ENCODE assay signal across 1 cellular context in the genomic region with DNA sequence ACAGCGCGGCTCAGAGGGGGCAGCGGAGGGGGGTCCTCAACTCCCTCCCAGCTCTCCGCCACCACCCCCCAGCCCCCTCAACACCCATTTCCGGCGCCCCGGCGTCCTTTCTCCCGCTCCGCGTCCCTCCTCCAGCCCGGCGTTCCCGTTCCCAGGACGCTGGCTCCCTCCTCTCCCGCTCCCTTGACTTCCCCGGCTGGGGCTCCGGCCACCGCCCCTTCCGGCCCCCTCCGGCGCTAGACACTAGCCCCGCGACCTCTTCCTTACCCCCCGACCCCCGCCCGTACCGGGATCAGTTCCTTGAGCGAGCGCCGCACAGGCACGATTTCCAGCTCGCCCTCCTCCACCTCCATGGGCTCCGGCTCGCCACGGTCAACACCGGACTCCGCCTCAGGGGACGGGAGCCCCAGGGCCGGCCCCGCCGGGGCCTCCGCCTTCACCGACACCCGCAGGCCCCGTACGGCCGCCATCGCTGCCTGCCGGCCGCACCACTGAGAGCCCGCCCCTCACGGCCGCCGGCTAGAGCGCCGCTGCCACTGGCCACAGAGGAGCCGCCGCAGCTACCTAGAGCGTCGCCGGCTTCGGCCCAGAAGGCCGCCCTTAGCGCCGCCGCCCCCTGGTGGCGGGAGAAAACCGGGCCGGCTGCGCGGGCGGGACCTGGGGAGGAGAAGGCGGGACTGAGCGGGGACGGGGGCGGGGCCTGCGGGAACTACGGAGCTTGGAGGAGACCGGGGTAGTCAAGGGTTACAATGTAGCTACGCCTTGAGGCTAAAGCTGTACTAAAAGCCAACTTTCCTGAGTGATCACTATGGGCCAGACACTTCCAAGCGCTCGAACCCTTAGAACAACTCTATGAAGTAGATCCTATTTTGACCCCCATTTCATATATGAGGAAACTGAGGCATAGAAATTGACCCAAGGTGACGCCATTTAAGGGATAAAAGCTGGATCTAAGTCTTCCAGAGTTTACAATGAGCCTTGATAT.
A peak's percentile ranks its signal among the peaks of the same experiment; 100 is the strongest.
TF ChIP-seq lines count a peak whose summit lies in the region.

A gene with protein sequence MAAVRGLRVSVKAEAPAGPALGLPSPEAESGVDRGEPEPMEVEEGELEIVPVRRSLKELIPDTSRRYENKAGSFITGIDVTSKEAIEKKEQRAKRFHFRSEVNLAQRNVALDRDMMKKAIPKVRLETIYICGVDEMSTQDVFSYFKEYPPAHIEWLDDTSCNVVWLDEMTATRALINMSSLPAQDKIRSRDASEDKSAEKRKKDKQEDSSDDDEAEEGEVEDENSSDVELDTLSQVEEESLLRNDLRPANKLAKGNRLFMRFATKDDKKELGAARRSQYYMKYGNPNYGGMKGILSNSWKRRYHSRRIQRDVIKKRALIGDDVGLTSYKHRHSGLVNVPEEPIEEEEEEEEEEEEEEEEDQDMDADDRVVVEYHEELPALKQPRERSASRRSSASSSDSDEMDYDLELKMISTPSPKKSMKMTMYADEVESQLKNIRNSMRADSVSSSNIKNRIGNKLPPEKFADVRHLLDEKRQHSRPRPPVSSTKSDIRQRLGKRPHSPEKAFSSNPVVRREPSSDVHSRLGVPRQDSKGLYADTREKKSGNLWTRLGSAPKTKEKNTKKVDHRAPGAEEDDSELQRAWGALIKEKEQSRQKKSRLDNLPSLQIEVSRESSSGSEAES (minus strand): TSS at position 493 of the 985 bp plus-strand sequence. CDS start 23 bp downstream, at position 470.

TF ChIP-seq in HEK293, 187 proteins besides CTCF, POLR2A, EP300 and RAD21 (continued from another document and continues in another):
- TF ChIP-seq ZNF174 (tag by site-specific recombination; IDR thresholded peaks at IDR 0.05) (0 out of 2 replicates have a peak, but pooled peaks have one; percentile 90), ZNF473 (tag by site-specific recombination; IDR thresholded peaks at IDR 0.05) (no peak), ZNF585B (tag by site-specific recombination; IDR thresholded peaks at IDR 0.05) (no peak), ZBTB20 (tag by site-specific recombination; IDR thresholded peaks at IDR 0.05) (peak; percentile 67; the same call in 1 of the 2 replicates), ZNF624 (tag by site-specific recombination; IDR thresholded peaks at IDR 0.05) (no peak), ZNF175 (tag by site-specific recombination; IDR thresholded peaks at IDR 0.05) (no peak), ZBTB8A (tag by site-specific recombination; IDR thresholded peaks at IDR 0.05) (peak; percentile 50), ZNF654 (tag by site-specific recombination; IDR thresholded peaks at IDR 0.05; ENCODE audit: low read depth) (peak; percentile 19; the same call in 1 of the 2 replicates), EGR2 (tag by site-specific recombination; IDR thresholded peaks at IDR 0.05; ENCODE audit: low read depth) (peak; percentile 89), ZNF121 (tag by site-specific recombination; IDR thresholded peaks at IDR 0.05) (no peak), ZNF146 (tag by site-specific recombination; IDR thresholded peaks at IDR 0.05) (peak; percentile 12; the same call in 1 of the 2 replicates), ZNF529 (tag by site-specific recombination; IDR thresholded peaks at IDR 0.05; ENCODE audit: insufficient replicate concordance) (no peak), SETDB1 (IDR thresholded peaks at IDR 0.05; ENCODE audit: insufficient read length, low read length) (no peak), ZNF2 (tag by site-specific recombination; IDR thresholded peaks at IDR 0.05) (peak; percentile 35; the same call in 1 of the 2 replicates), ZNF239 (tag by site-specific recombination; IDR thresholded peaks at IDR 0.05) (no peak), ZNF621 (tag by site-specific recombination; IDR thresholded peaks at IDR 0.05) (no peak), MZF1 (tag by site-specific recombination; IDR thresholded peaks at IDR 0.05; ENCODE audit: borderline replicate concordance) (no peak)
- TF ChIP-seq, protein P1, sequence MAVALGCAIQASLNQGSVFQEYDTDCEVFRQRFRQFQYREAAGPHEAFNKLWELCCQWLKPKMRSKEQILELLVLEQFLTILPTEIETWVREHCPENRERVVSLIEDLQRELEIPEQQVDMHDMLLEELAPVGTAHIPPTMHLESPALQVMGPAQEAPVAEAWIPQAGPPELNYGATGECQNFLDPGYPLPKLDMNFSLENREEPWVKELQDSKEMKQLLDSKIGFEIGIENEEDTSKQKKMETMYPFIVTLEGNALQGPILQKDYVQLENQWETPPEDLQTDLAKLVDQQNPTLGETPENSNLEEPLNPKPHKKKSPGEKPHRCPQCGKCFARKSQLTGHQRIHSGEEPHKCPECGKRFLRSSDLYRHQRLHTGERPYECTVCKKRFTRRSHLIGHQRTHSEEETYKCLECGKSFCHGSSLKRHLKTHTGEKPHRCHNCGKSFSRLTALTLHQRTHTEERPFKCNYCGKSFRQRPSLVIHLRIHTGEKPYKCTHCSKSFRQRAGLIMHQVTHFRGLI (tag by site-specific recombination; IDR thresholded peaks at IDR 0.05) = no peak; the same call in 1 of the 2 replicates
- TF ChIP-seq, protein P2, sequence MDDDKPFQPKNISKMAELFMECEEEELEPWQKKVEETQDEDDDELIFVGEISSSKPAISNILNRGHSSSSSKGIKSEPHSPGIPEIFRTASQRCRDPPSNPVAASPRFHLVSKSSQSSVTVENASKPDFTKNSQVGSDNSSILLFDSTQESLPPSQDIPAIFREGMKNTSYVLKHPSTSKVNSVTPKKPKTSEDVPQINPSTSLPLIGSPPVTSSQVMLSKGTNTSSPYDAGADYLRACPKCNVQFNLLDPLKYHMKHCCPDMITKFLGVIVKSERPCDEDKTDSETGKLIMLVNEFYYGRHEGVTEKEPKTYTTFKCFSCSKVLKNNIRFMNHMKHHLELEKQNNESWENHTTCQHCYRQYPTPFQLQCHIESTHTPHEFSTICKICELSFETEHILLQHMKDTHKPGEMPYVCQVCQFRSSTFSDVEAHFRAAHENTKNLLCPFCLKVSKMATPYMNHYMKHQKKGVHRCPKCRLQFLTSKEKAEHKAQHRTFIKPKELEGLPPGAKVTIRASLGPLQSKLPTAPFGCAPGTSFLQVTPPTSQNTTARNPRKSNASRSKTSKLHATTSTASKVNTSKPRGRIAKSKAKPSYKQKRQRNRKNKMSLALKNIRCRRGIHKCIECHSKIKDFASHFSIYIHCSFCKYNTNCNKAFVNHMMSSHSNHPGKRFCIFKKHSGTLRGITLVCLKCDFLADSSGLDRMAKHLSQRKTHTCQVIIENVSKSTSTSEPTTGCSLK (tag by site-specific recombination; IDR thresholded peaks at IDR 0.05) = no peak
- TF ChIP-seq, protein P3, sequence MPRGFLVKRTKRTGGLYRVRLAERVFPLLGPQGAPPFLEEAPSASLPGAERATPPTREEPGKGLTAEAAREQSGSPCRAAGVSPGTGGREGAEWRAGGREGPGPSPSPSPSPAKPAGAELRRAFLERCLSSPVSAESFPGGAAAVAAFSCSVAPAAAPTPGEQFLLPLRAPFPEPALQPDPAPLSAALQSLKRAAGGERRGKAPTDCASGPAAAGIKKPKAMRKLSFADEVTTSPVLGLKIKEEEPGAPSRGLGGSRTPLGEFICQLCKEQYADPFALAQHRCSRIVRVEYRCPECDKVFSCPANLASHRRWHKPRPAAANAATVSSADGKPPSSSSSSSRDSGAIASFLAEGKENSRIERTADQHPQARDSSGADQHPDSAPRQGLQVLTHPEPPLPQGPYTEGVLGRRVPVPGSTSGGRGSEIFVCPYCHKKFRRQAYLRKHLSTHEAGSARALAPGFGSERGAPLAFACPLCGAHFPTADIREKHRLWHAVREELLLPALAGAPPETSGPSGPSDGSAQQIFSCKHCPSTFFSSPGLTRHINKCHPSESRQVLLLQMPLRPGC (tag by site-specific recombination; IDR thresholded peaks at IDR 0.05) = peak; percentile 74
- TF ChIP-seq, protein P4, sequence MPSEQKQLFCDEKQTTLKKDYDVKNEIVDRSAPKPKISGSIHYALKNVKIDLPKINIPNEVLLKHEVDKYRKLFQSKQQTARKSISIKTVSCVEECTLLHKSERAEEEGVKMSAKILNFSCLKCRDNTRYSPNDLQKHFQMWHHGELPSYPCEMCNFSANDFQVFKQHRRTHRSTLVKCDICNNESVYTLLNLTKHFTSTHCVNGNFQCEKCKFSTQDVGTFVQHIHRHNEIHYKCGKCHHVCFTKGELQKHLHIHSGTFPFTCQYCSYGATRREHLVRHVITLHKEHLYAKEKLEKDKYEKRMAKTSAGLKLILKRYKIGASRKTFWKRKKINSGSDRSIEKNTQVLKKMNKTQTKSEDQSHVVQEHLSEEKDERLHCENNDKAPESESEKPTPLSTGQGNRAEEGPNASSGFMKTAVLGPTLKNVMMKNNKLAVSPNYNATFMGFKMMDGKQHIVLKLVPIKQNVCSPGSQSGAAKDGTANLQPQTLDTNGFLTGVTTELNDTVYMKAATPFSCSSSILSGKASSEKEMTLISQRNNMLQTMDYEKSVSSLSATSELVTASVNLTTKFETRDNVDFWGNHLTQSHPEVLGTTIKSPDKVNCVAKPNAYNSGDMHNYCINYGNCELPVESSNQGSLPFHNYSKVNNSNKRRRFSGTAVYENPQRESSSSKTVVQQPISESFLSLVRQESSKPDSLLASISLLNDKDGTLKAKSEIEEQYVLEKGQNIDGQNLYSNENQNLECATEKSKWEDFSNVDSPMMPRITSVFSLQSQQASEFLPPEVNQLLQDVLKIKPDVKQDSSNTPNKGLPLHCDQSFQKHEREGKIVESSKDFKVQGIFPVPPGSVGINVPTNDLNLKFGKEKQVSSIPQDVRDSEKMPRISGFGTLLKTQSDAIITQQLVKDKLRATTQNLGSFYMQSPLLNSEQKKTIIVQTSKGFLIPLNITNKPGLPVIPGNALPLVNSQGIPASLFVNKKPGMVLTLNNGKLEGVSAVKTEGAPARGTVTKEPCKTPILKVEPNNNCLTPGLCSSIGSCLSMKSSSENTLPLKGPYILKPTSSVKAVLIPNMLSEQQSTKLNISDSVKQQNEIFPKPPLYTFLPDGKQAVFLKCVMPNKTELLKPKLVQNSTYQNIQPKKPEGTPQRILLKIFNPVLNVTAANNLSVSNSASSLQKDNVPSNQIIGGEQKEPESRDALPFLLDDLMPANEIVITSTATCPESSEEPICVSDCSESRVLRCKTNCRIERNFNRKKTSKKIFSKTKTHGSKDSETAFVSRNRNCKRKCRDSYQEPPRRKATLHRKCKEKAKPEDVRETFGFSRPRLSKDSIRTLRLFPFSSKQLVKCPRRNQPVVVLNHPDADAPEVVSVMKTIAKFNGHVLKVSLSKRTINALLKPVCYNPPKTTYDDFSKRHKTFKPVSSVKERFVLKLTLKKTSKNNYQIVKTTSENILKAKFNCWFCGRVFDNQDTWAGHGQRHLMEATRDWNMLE (tag by site-specific recombination; conservative IDR thresholded peaks at IDR 0.05; ENCODE audit: low read depth) = peak; percentile 27; the same call in 1 of the 2 replicates
- TF ChIP-seq, protein P5, sequence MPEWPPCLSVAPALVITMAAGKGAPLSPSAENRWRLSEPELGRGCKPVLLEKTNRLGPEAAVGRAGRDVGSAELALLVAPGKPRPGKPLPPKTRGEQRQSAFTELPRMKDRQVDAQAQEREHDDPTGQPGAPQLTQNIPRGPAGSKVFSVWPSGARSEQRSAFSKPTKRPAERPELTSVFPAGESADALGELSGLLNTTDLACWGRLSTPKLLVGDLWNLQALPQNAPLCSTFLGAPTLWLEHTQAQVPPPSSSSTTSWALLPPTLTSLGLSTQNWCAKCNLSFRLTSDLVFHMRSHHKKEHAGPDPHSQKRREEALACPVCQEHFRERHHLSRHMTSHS (tag by site-specific recombination; IDR thresholded peaks at IDR 0.05) = no peak
- TF ChIP-seq, protein P6, sequence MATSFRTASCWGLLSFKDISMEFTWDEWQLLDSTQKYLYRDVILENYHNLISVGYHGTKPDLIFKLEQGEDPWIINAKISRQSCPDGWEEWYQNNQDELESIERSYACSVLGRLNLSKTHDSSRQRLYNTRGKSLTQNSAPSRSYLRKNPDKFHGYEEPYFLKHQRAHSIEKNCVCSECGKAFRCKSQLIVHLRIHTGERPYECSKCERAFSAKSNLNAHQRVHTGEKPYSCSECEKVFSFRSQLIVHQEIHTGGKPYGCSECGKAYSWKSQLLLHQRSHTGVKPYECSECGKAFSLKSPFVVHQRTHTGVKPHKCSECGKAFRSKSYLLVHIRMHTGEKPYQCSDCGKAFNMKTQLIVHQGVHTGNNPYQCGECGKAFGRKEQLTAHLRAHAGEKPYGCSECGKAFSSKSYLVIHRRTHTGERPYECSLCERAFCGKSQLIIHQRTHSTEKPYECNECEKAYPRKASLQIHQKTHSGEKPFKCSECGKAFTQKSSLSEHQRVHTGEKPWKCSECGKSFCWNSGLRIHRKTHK (tag by site-specific recombination; IDR thresholded peaks at IDR 0.05) = no peak
- TF ChIP-seq, protein P7, sequence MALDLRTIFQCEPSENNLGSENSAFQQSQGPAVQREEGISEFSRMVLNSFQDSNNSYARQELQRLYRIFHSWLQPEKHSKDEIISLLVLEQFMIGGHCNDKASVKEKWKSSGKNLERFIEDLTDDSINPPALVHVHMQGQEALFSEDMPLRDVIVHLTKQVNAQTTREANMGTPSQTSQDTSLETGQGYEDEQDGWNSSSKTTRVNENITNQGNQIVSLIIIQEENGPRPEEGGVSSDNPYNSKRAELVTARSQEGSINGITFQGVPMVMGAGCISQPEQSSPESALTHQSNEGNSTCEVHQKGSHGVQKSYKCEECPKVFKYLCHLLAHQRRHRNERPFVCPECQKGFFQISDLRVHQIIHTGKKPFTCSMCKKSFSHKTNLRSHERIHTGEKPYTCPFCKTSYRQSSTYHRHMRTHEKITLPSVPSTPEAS (tag by site-specific recombination; IDR thresholded peaks at IDR 0.05) = no peak
- TF ChIP-seq, protein P8, sequence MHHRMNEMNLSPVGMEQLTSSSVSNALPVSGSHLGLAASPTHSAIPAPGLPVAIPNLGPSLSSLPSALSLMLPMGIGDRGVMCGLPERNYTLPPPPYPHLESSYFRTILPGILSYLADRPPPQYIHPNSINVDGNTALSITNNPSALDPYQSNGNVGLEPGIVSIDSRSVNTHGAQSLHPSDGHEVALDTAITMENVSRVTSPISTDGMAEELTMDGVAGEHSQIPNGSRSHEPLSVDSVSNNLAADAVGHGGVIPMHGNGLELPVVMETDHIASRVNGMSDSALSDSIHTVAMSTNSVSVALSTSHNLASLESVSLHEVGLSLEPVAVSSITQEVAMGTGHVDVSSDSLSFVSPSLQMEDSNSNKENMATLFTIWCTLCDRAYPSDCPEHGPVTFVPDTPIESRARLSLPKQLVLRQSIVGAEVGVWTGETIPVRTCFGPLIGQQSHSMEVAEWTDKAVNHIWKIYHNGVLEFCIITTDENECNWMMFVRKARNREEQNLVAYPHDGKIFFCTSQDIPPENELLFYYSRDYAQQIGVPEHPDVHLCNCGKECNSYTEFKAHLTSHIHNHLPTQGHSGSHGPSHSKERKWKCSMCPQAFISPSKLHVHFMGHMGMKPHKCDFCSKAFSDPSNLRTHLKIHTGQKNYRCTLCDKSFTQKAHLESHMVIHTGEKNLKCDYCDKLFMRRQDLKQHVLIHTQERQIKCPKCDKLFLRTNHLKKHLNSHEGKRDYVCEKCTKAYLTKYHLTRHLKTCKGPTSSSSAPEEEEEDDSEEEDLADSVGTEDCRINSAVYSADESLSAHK (tag by site-specific recombination; IDR thresholded peaks at IDR 0.05) = no peak; the same call in 1 of the 2 replicates
- TF ChIP-seq, protein P9, sequence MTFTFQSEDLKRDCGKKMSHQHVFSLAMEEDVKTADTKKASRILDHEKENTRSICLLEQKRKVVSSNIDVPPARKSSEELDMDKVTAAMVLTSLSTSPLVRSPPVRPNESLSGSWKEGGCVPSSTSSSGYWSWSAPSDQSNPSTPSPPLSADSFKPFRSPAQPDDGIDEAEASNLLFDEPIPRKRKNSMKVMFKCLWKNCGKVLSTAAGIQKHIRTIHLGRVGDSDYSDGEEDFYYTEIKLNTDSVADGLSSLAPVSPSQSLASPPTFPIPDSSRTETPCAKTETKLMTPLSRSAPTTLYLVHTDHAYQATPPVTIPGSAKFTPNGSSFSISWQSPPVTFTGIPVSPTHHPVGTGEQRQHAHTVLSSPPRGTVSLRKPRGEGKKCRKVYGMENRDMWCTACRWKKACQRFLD (tag by site-specific recombination; IDR thresholded peaks at IDR 0.05) = no peak
